In the genomic region with DNA sequence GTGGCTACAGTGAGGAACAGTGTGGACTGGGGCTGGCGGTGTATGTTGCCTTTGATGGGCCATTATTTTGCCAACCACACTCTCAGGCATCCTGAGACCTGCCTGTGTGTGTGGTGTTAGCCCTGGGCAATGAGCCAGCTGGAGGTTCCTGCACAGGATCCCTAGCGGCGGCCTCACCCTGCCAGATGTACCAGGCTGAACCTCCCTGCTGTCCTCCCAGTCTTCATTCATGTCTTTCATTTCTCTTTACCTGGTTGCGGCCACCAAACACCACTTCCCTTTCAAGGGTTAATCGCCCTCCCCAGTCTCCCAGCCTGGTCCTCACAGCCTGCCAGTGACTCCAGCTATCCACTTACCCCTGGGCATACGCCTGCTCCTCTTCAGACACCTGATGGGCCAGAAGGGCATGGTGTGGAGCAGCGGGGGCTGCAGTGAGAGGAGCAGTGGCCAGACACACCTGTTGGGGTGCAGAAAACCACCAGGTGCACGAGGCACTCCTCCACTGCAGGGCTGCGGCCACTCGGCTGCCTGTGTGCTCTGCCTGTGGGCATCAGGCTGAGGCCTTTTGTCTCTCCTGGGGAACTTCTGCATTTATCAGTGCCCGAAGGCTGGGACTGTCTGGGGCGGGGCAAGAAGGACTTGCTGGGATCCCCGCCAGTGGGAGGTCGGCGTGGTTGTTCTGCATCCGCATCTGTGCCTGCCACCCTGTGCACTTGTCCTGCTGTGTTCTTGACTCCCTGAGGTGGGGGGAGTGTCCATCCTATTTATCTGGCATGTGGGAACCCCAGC, we compare ENCODE assay signal across 11 cellular contexts.
A peak's percentile ranks its signal among the peaks of the same experiment; 100 is the strongest.
DNase-seq lines count a peak whose midpoint lies in the region; ATAC-seq and TF ChIP-seq lines count a peak whose summit lies in the region.
"Had no signal": no experiment of that assay in that cellular context is flagged by ENCODE, and none has a peak within 500 bp of the region (broad histone marks: within the 10 kb centered on the region; RNA-seq: fewer than 3 reads in every experiment).

No MANE protein-coding gene starts in this region.

- BruUV-seq in OCI-LY7 (replicated peaks; lab: Mats Ljungman, UMichigan): no TSS peak

- no peak overlapping the region for H3K4me2 ChIP-seq in OCI-LY7 (ENCODE audit: low read length)

- no peak overlapping the region for H3K4me3 Mint-ChIP-seq in nephron progenitor cell
- H3K4me3 Mint-ChIP-seq: B cell had no signal

- no peak overlapping the region for H3K27ac ChIP-seq in upper lobe of right lung
- no peak overlapping the region for H3K27ac ChIP-seq in OCI-LY7 (ENCODE audit: low read depth, low read length, poor library complexity, severe bottlenecking)

- H3K36me3 ChIP-seq in upper lobe of right lung (no peaks in the 10 kb centered on the region), OCI-LY7 (ENCODE audit: insufficient read depth, low read length) (no peaks in the 10 kb centered on the region)

- H3K9me2 ChIP-seq in OCI-LY7 (ENCODE audit: insufficient read depth, low read length): no peaks in the 10 kb centered on the region

- intact Hi-C loops in upper lobe of right lung (cut with DNase I) (no loop called here), OCI-LY7 (cut with micrococcal nuclease; ENCODE audit: unreplicated experiment) (no loop called here)

- no peaks in the 10 kb centered on the region for H3K36me3 Mint-ChIP-seq in nephron progenitor cell (ENCODE audit: low read depth)

- peaks cover 24% of the 10 kb centered on the region for H3K4me1 Mint-ChIP-seq in nephron progenitor cell

- TF ChIP-seq CTCF in epithelial cell of esophagus (IDR thresholded peaks at IDR 0.05; ENCODE audit: insufficient read depth, low read depth, low read length, missing control alignments) (peak; percentile 20), upper lobe of right lung (IDR thresholded peaks at IDR 0.05) (no peak), nephron progenitor cell (IDR thresholded peaks at IDR 0.05) (no peak), OCI-LY7 (conservative IDR thresholded peaks at IDR 0.05; ENCODE audit: low read length) (no peak)

- no peak overlapping the region for H2AFZ ChIP-seq in OCI-LY7 (ENCODE audit: low read length)

- peak; percentile 54 for DNase-seq in activated effector memory CD4-positive, alpha-beta T cell treated with anti-CD3 and anti-CD28 coated beads, Interleukin-2, amount 50 U/mL, for 16 hours
- no peak for DNase-seq in activated effector memory CD4-positive, alpha-beta T cell treated with Interleukin-2 at 50 U/mL for 16 hours
- DNase-seq in NCI-H510A treated with DMSO at 0.1 percent for 48 hours (lab: John Stamatoyannopoulos, UW) (peak; percentile 14), epithelial cell of esophagus (ENCODE audit: low read depth) (peak; percentile 58), upper lobe of right lung (peak; percentile 74), nephron progenitor cell (no peak), OCI-LY7 (ENCODE audit: low spot score) (no peak), cerebellum (ENCODE audit: low spot score) (no peak)
- DNase-seq: activated T-cell treated with anti-CD3 and anti-CD28 coated beads for 4 hours, hippocampal formation had no signal

- CTCF ChIA-PET in OCI-LY7 (lab: Charles Lee; ENCODE audit: unreplicated experiment): no interaction called here

- H4K20me1 ChIP-seq in OCI-LY7 (ENCODE audit: insufficient read depth, low read length): no peaks in the 10 kb centered on the region

- no peaks in the 10 kb centered on the region for H3K9me3 Mint-ChIP-seq in nephron progenitor cell

- ATAC-seq in upper lobe of right lung: peak; percentile 78

- POLR2A ChIA-PET in OCI-LY7 (lab: Charles Lee): interaction anchor here (1.2 kb wide), 1 partner anchor 25 kb away, joined by 3 read pairs; no protein-coding TSS in a partner anchor

- H3K27me3 Mint-ChIP-seq in nephron progenitor cell (ENCODE audit: low read depth, poor library complexity): peaks cover 13% of the 10 kb centered on the region

- H3K4me1 ChIP-seq in upper lobe of right lung: no peaks in the 10 kb centered on the region
- no peaks in the 10 kb centered on the region for H3K4me1 ChIP-seq in OCI-LY7 (ENCODE audit: insufficient read depth, low read length, poor library complexity, severe bottlenecking)

- no peaks in the 10 kb centered on the region for H3K27me3 ChIP-seq in upper lobe of right lung

- H3K9me3 ChIP-seq in upper lobe of right lung (no peaks in the 10 kb centered on the region), OCI-LY7 (ENCODE audit: low read length) (no peaks in the 10 kb centered on the region)

- H3K4me3 ChIP-seq in epithelial cell of esophagus (ENCODE audit: low read length): no peak overlapping the region
- H3K4me3 ChIP-seq in upper lobe of right lung: no peak overlapping the region
- H3K4me3 ChIP-seq in OCI-LY7 (ENCODE audit: low read depth, low read length, poor library complexity, severe bottlenecking): no peak overlapping the region

- no peak overlapping the region for H3K27ac Mint-ChIP-seq in nephron progenitor cell
- H3K27ac Mint-ChIP-seq: B cell had no signal

- no peaks in the 10 kb centered on the region for H3K79me2 ChIP-seq in OCI-LY7 (ENCODE audit: insufficient read depth, low read depth, low read length)

Comparison
In these comparisons a context has a peak if more than half of its experiments do, and no peak if none do; other contexts are left out.
1. DNase-seq: peak in activated effector memory CD4-positive, alpha-beta T cell treated with anti-CD3 and anti-CD28 coated beads, Interleukin-2, amount 50 U/mL, for 16 hours (single experiment), NCI-H510A treated with DMSO at 0.1 percent for 48 hours (single experiment), epithelial cell of esophagus (single experiment) and upper lobe of right lung (single experiment); none in activated effector memory CD4-positive, alpha-beta T cell treated with Interleukin-2 at 50 U/mL for 16 hours (single experiment), nephron progenitor cell (single experiment), OCI-LY7 (single experiment) and cerebellum (single experiment).